ENCODE assay signal across 9 cellular contexts in genomic region chrX:65697173-65697572, GRCh38. TPM values are rescaled to one million over a fixed set of nuclear protein-coding genes. Genes with fewer than 3 reads are reported as not detected.
DNase-seq lines count a peak whose midpoint lies in the region; ATAC-seq and TF ChIP-seq lines count a peak whose summit lies in the region.
"Had no signal": no experiment of that assay in that cellular context is flagged by ENCODE, and none has a peak within 500 bp of the region (broad histone marks: within the 10 kb centered on the region; RNA-seq: fewer than 3 reads in every experiment).

No MANE protein-coding gene starts in this region.

- peaks cover 0 to 100% (median 25%) of the 10 kb centered on the region in 4 donors for H3K4me1 ChIP-seq in tibial artery

- no peaks in the 10 kb centered on the region for H3K9me3 ChIP-seq in tibial artery

- H3K27me3 ChIP-seq in tibial artery = no peaks in the 10 kb centered on the region

- no peak for ATAC-seq in activated CD8-positive, alpha-beta memory T cell treated with anti-CD3 and anti-CD28 coated beads, Interleukin-2, amount 10 ng/mL, durations not matched to agents 7 days and 5 days
- ATAC-seq in HG03571 (IDR thresholded peaks at IDR 0.05; ENCODE audit: unreplicated experiment) = no peak

- DNase-seq in activated CD8-positive, alpha-beta memory T cell treated with anti-CD3 and anti-CD28 coated beads, Interleukin-2, amount 10 ng/mL, durations not matched to agents 7 days and 5 days = no peak
- DNase-seq in activated CD8-positive, alpha-beta memory T cell treated with anti-CD3 and anti-CD28 coated beads for 24 hours = no peak
- no peak for DNase-seq in activated T-helper 1 cell treated with anti-CD3 and anti-CD28 coated beads, Interleukin-12 subunit alpha, Interleukin-12 subunit beta, Interleukin-2, Interleukin-4 antibody, amounts not matched to agents 30 ng/mL and 10 ng/mL and 1 ng/mL, durations not matched to agents 14 hours and 24 hours and 36 hours (ENCODE audit: low spot score)
- DNase-seq in hepatic stellate cell (ENCODE audit: low spot score) = peak; percentile 25
- DNase-seq in tibial artery = no peak
- DNase-seq in NCI-H187 (lab: John Stamatoyannopoulos, UW) = no peak
- no peak for DNase-seq in DMS153 (lab: John Stamatoyannopoulos, UW)

- peaks cover 32% of the 10 kb centered on the region for H3K36me3 Mint-ChIP-seq in activated CD8-positive, alpha-beta memory T cell treated with anti-CD3 and anti-CD28 coated beads, Interleukin-2, amount 10 ng/mL, durations not matched to agents 7 days and 5 days
- peaks cover 32% of the 10 kb centered on the region for H3K36me3 Mint-ChIP-seq in activated T-helper 1 cell treated with anti-CD3 and anti-CD28 coated beads, Interleukin-12 subunit alpha, Interleukin-12 subunit beta, Interleukin-2, Interleukin-4 antibody, amounts not matched to agents 30 ng/mL and 10 ng/mL and 1 ng/mL, durations not matched to agents 14 hours and 24 hours and 36 hours (ENCODE audit: low read depth)

- H3K27ac ChIP-seq in tibial artery = peak overlapping the region; percentile 45 to 57
- H3K27ac ChIP-seq: C4-2B had no signal

- no peaks in the 10 kb centered on the region for H3K27me3 Mint-ChIP-seq in activated CD8-positive, alpha-beta memory T cell treated with anti-CD3 and anti-CD28 coated beads, Interleukin-2, amount 10 ng/mL, durations not matched to agents 7 days and 5 days
- H3K27me3 Mint-ChIP-seq in activated T-helper 1 cell treated with anti-CD3 and anti-CD28 coated beads, Interleukin-12 subunit alpha, Interleukin-12 subunit beta, Interleukin-2, Interleukin-4 antibody, amounts not matched to agents 30 ng/mL and 10 ng/mL and 1 ng/mL, durations not matched to agents 14 hours and 24 hours and 36 hours (ENCODE audit: insufficient read depth) = no peaks in the 10 kb centered on the region

- intact Hi-C loops in activated T-helper 1 cell treated with anti-CD3 and anti-CD28 coated beads, Interleukin-12 subunit alpha, Interleukin-12 subunit beta, Interleukin-2, Interleukin-4 antibody, amounts not matched to agents 30 ng/mL and 10 ng/mL and 1 ng/mL, durations not matched to agents 14 hours and 24 hours and 36 hours (cut with micrococcal nuclease) = no loop called here
- intact Hi-C loops in tibial artery (cut with DNase I; ENCODE audit: low total_unique reads) = no loop called here

- H3K4me3 Mint-ChIP-seq in activated CD8-positive, alpha-beta memory T cell treated with anti-CD3 and anti-CD28 coated beads, Interleukin-2, amount 10 ng/mL, durations not matched to agents 7 days and 5 days = peak overlapping the region; percentile 67
- peak overlapping the region; percentile 77 for H3K4me3 Mint-ChIP-seq in activated T-helper 1 cell treated with anti-CD3 and anti-CD28 coated beads, Interleukin-12 subunit alpha, Interleukin-12 subunit beta, Interleukin-2, Interleukin-4 antibody, amounts not matched to agents 30 ng/mL and 10 ng/mL and 1 ng/mL, durations not matched to agents 14 hours and 24 hours and 36 hours

- peak overlapping the region; percentile 97 for H3K27ac Mint-ChIP-seq in activated CD8-positive, alpha-beta memory T cell treated with anti-CD3 and anti-CD28 coated beads, Interleukin-2, amount 10 ng/mL, durations not matched to agents 7 days and 5 days
- peak overlapping the region; percentile 98 for H3K27ac Mint-ChIP-seq in activated T-helper 1 cell treated with anti-CD3 and anti-CD28 coated beads, Interleukin-12 subunit alpha, Interleukin-12 subunit beta, Interleukin-2, Interleukin-4 antibody, amounts not matched to agents 30 ng/mL and 10 ng/mL and 1 ng/mL, durations not matched to agents 14 hours and 24 hours and 36 hours

- H3K9me3 Mint-ChIP-seq in activated CD8-positive, alpha-beta memory T cell treated with anti-CD3 and anti-CD28 coated beads, Interleukin-2, amount 10 ng/mL, durations not matched to agents 7 days and 5 days (ENCODE audit: low read depth) = no peaks in the 10 kb centered on the region
- no peaks in the 10 kb centered on the region for H3K9me3 Mint-ChIP-seq in activated T-helper 1 cell treated with anti-CD3 and anti-CD28 coated beads, Interleukin-12 subunit alpha, Interleukin-12 subunit beta, Interleukin-2, Interleukin-4 antibody, amounts not matched to agents 30 ng/mL and 10 ng/mL and 1 ng/mL, durations not matched to agents 14 hours and 24 hours and 36 hours

- H3K36me3 ChIP-seq in tibial artery = no peaks in the 10 kb centered on the region

- no peak overlapping the region for H3K4me3 ChIP-seq in tibial artery

- H3K4me1 Mint-ChIP-seq in activated CD8-positive, alpha-beta memory T cell treated with anti-CD3 and anti-CD28 coated beads, Interleukin-2, amount 10 ng/mL, durations not matched to agents 7 days and 5 days = peaks cover 81% of the 10 kb centered on the region
- H3K4me1 Mint-ChIP-seq in activated T-helper 1 cell treated with anti-CD3 and anti-CD28 coated beads, Interleukin-12 subunit alpha, Interleukin-12 subunit beta, Interleukin-2, Interleukin-4 antibody, amounts not matched to agents 30 ng/mL and 10 ng/mL and 1 ng/mL, durations not matched to agents 14 hours and 24 hours and 36 hours (ENCODE audit: low read depth) = peaks cover 87% of the 10 kb centered on the region

- TF ChIP-seq CTCF in tibial artery (IDR thresholded peaks at IDR 0.05) = no peak

- CTCF ChIA-PET in activated CD8-positive, alpha-beta memory T cell treated with anti-CD3 and anti-CD28 coated beads, Interleukin-2, amount 10 ng/mL, durations not matched to agents 7 days and 5 days (lab: Charles Lee) = interaction anchor here (0.9 to 1.7 kb wide), 8 partner anchors 9 to 101 kb away, joined by 3 to 5 read pairs (median 4); partner anchors contain the start of gene MSN

RNA-seq across cellular contexts. Expression of gene MSN, which starts 29.7 kb away (rescaled TPM):
- total RNA-seq in activated CD8-positive, alpha-beta memory T cell treated with anti-CD3 and anti-CD28 coated beads, Interleukin-2, amount 10 ng/mL, durations not matched to agents 7 days and 5 days = 100 to 1,000 TPM; 489 to 610 TPM
- 479 and 484 TPM in 2 replicates for total RNA-seq in activated T-helper 1 cell treated with anti-CD3 and anti-CD28 coated beads, Interleukin-12 subunit alpha, Interleukin-12 subunit beta, Interleukin-2, Interleukin-4 antibody, amounts not matched to agents 30 ng/mL and 10 ng/mL and 1 ng/mL, durations not matched to agents 14 hours and 24 hours and 36 hours
